In genomic region chr1:218705911-218706893, GRCh38 we compare ENCODE assay signal across 1 cellular context.
A peak's percentile ranks its signal among the peaks of the same experiment; 100 is the strongest.
TF ChIP-seq lines count a peak whose summit lies in the region.

No MANE protein-coding gene starts in this region.

TF ChIP-seq in SK-N-SH, 30 proteins besides CTCF, POLR2A, EP300 and RAD21 (continued from another document):
- TF ChIP-seq REST (IDR thresholded peaks at IDR 0.05; ENCODE audit: low read depth, low read length) (no peak), GATA2 (CRISPR knock-in tag; IDR thresholded peaks at IDR 0.05) (no peak), NRF1 (IDR thresholded peaks at IDR 0.05; ENCODE audit: low read depth, low read length) (no peak), JUND (IDR thresholded peaks at IDR 0.05) (peak; percentile 73), SIN3A (IDR thresholded peaks at IDR 0.05; ENCODE audit: borderline replicate concordance, low read depth, low read length) (no peak)
- TF ChIP-seq, protein P1, sequence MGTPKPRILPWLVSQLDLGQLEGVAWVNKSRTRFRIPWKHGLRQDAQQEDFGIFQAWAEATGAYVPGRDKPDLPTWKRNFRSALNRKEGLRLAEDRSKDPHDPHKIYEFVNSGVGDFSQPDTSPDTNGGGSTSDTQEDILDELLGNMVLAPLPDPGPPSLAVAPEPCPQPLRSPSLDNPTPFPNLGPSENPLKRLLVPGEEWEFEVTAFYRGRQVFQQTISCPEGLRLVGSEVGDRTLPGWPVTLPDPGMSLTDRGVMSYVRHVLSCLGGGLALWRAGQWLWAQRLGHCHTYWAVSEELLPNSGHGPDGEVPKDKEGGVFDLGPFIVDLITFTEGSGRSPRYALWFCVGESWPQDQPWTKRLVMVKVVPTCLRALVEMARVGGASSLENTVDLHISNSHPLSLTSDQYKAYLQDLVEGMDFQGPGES (IDR thresholded peaks at IDR 0.05; ENCODE audit: low read depth, low read length) = no peak
- TF ChIP-seq, protein P2, sequence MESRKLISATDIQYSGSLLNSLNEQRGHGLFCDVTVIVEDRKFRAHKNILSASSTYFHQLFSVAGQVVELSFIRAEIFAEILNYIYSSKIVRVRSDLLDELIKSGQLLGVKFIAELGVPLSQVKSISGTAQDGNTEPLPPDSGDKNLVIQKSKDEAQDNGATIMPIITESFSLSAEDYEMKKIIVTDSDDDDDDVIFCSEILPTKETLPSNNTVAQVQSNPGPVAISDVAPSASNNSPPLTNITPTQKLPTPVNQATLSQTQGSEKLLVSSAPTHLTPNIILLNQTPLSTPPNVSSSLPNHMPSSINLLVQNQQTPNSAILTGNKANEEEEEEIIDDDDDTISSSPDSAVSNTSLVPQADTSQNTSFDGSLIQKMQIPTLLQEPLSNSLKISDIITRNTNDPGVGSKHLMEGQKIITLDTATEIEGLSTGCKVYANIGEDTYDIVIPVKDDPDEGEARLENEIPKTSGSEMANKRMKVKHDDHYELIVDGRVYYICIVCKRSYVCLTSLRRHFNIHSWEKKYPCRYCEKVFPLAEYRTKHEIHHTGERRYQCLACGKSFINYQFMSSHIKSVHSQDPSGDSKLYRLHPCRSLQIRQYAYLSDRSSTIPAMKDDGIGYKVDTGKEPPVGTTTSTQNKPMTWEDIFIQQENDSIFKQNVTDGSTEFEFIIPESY (IDR thresholded peaks at IDR 0.05; ENCODE audit: borderline replicate concordance, low read depth) = no peak
